ENCODE assay signal across 24 cellular contexts in genomic region chr2:164867779-164868397, GRCh38. TPM values are rescaled to one million over a fixed set of nuclear protein-coding genes. Genes with fewer than 3 reads are reported as not detected.
DNase-seq lines count a peak whose midpoint lies in the region; ATAC-seq, FAIRE-seq and TF ChIP-seq lines count a peak whose summit lies in the region.
"Had no signal": no experiment of that assay in that cellular context is flagged by ENCODE, and none has a peak within 500 bp of the region (broad histone marks: within the 10 kb centered on the region; RNA-seq: fewer than 3 reads in every experiment).

No MANE protein-coding gene starts in this region.

- H3K4me2 ChIP-seq in MM.1S (ENCODE audit: low read depth, low read length): peak overlapping the region; percentile 73
- H3K4me2 ChIP-seq: PC-9 had no signal

- H3K9me3 ChIP-seq in MM.1S (replicated peaks; ENCODE audit: insufficient read depth, low read length) (no peaks in the 10 kb centered on the region), kidney (ENCODE audit: control insufficient read depth in 1 of 2, low read length in 2 of 2) (no peaks in the 10 kb centered on the region)
- H3K9me3 ChIP-seq: Caco-2, SJCRH30 had no signal

- H3K27me3 ChIP-seq in MM.1S (replicated peaks; ENCODE audit: insufficient read depth, low read length): no peaks in the 10 kb centered on the region
- H3K27me3 ChIP-seq: SJCRH30 had no signal

- no peak for FAIRE-seq in kidney (lab: Jason Lieb, UNC)
- FAIRE-seq: A204.1, GM19239 had no signal

- no peaks in the 10 kb centered on the region for H4K20me1 ChIP-seq in MM.1S (ENCODE audit: insufficient read depth, low read length)

- peaks cover 4% of the 10 kb centered on the region for H3K9me3 Mint-ChIP-seq in progenitor cell of endocrine pancreas (ENCODE audit: low read depth)
- H3K9me3 Mint-ChIP-seq: CD8-positive, alpha-beta T cell had no signal

- H2AFZ ChIP-seq in MM.1S (ENCODE audit: low read length): no peak overlapping the region
- H2AFZ ChIP-seq: PC-9 had no signal

- H3K27ac ChIP-seq in MM.1S (ENCODE audit: low read length) (peak overlapping the region; percentile 51; the same call in 1 of the 2 replicates), kidney (ENCODE audit: low read depth in 2 of 2, low read length in 2 of 2) (peak overlapping the region; percentile 38 to 65)
- H3K27ac ChIP-seq: C4-2B, PC-9, SJCRH30 had no signal

- H3K4me1 ChIP-seq in MM.1S (ENCODE audit: low read length) (peaks cover 40% of the 10 kb centered on the region), kidney (ENCODE audit: control insufficient read depth in 1 of 2, insufficient read depth in 1 of 2, low read depth in 1 of 2, low read length in 2 of 2) (peaks cover 6 to 9% of the 10 kb centered on the region in 2 donors)
- H3K4me1 ChIP-seq: Caco-2, SJCRH30 had no signal

- no peak for ATAC-seq in sciatic nerve
- ATAC-seq: CD8-positive, alpha-beta T cell; HCT116; Right ventricle myocardium inferior; SK-N-SH treated with all-trans-retinoic acid at 6 μM for 48 hours had no signal

- intact Hi-C loops in kidney (cut with DNase I) (no loop called here), sciatic nerve (cut with DNase I) (no loop called here)

- no peak overlapping the region for H3K9ac ChIP-seq in MM.1S (ENCODE audit: low read length)
- peak overlapping the region in 1 of 2 donors; percentile 8 for H3K9ac ChIP-seq in kidney (ENCODE audit: low read length in 2 of 2)

- no peaks in the 10 kb centered on the region for H3K36me3 Mint-ChIP-seq in progenitor cell of endocrine pancreas (ENCODE audit: insufficient read depth)
- H3K36me3 Mint-ChIP-seq: CD8-positive, alpha-beta T cell had no signal

- no peak for TF ChIP-seq POLR2A in erythroblast (IDR thresholded peaks at IDR 0.05; ENCODE audit: low read length)

- H3K27me3 Mint-ChIP-seq in progenitor cell of endocrine pancreas: no peaks in the 10 kb centered on the region

- H3K4me3 Mint-ChIP-seq in progenitor cell of endocrine pancreas (ENCODE audit: low read depth): no peak overlapping the region
- H3K4me3 Mint-ChIP-seq: CD8-positive, alpha-beta T cell had no signal

- no peaks in the 10 kb centered on the region for H3K79me2 ChIP-seq in MM.1S (ENCODE audit: low read length)

- TF ChIP-seq CTCF in MM.1S (IDR thresholded peaks at IDR 0.05; ENCODE audit: low read length): no peak
- no peak for TF ChIP-seq CTCF in kidney (IDR thresholded peaks at IDR 0.05; ENCODE audit: borderline replicate concordance, extremely low read depth, insufficient read depth)
- TF ChIP-seq CTCF in progenitor cell of endocrine pancreas (IDR thresholded peaks at IDR 0.05; ENCODE audit: unreplicated experiment): no peak

- H3K4me3 ChIP-seq in MM.1S (ENCODE audit: low read length): no peak overlapping the region
- no peak overlapping the region for H3K4me3 ChIP-seq in kidney (ENCODE audit: low read length in 2 of 2)
- H3K4me3 ChIP-seq: PC-9, SJCRH30 had no signal

- H3F3A ChIP-seq in MM.1S (ENCODE audit: insufficient read depth, low read length): peaks cover 18% of the 10 kb centered on the region

- peak overlapping the region; percentile 32 for H3K27ac Mint-ChIP-seq in progenitor cell of endocrine pancreas
- H3K27ac Mint-ChIP-seq: CD8-positive, alpha-beta T cell had no signal

- no peaks in the 10 kb centered on the region for H3K36me3 ChIP-seq in MM.1S (replicated peaks; ENCODE audit: insufficient read depth, low read length)
- no peaks in the 10 kb centered on the region for H3K36me3 ChIP-seq in kidney (ENCODE audit: control insufficient read depth in 1 of 2, insufficient read depth in 2 of 2, low read length in 2 of 2)
- H3K36me3 ChIP-seq: SJCRH30 had no signal

- DNase-seq in EH (ENCODE audit: low read depth) (peak; percentile 34), MM.1S (no peak), kidney (no peak), progenitor cell of endocrine pancreas (ENCODE audit: low spot score, unreplicated experiment) (no peak), AML-193 (lab: John Stamatoyannopoulos, UW) (no peak), sciatic nerve (ENCODE audit: low spot score) (no peak), erythroblast (lab: John Stamatoyannopoulos, UW) (no peak)
- DNase-seq in NK-92 treated with Interleukin-12 subunit alpha and Interleukin-12 subunit beta, amount 100 ng/mL, for 24 hours (lab: John Stamatoyannopoulos, UW): no peak
- DNase-seq: Caco-2; CD8-positive, alpha-beta T cell; DMS79 treated with DMSO at 0.1 percent for 48 hours; Karpas-422; NCI-H2029 treated with DMSO at 0.1 percent for 48 hours; NCI-H345; NCI-H510A treated with DMSO at 0.1 percent for 48 hours; NCI-H774; PC-9; SJCRH30 had no signal

- peaks cover 4% of the 10 kb centered on the region for H3K4me1 Mint-ChIP-seq in progenitor cell of endocrine pancreas (ENCODE audit: low read depth)

- no peaks in the 10 kb centered on the region; the same call in 1 of the 2 replicates for H3K9me2 ChIP-seq in MM.1S (replicated peaks; ENCODE audit: insufficient read depth, low read length)

RNA-seq across cellular contexts. Expression of gene COBLL1, which starts 26.3 kb away (rescaled TPM):
- total RNA-seq in kidney (205 TPM), progenitor cell of endocrine pancreas (69.7 and 80.9 TPM in 2 replicates), sciatic nerve (119 TPM)
- 39.7 TPM for polyA plus RNA-seq in kidney (ENCODE audit: insufficient read depth, low read depth, low replicate concordance)
